Comparison of ENCODE assay signal across 9 cellular contexts in genomic region chrX:70434914-70435586, GRCh38. TPM values are rescaled to one million over a fixed set of nuclear protein-coding genes. Genes with fewer than 3 reads are reported as not detected.
DNase-seq lines count a peak whose midpoint lies in the region; ATAC-seq and TF ChIP-seq lines count a peak whose summit lies in the region.
"Had no signal": no experiment of that assay in that cellular context is flagged by ENCODE, and none has a peak within 500 bp of the region (broad histone marks: within the 10 kb centered on the region; RNA-seq: fewer than 3 reads in every experiment).

No MANE protein-coding gene starts in this region.

- H3K36me3 ChIP-seq in BLaER1 (no peaks in the 10 kb centered on the region), HUES64 (ENCODE audit: insufficient read depth, low read length) (peaks cover 9% of the 10 kb centered on the region; the same call in 1 of the 2 replicates), breast epithelium (no peaks in the 10 kb centered on the region), mesendoderm (ENCODE audit: control insufficient read depth, insufficient read depth, low read length) (no peaks in the 10 kb centered on the region)

- H3K9ac ChIP-seq in BLaER1: peak overlapping the region; percentile 73
- peak overlapping the region; percentile 36 for H3K9ac ChIP-seq in HUES64 (ENCODE audit: low read depth, low read length)
- H3K9ac ChIP-seq in mesendoderm (ENCODE audit: low read length): peak overlapping the region; percentile 41

- no peak for ATAC-seq in left colon

- H3K23ac ChIP-seq in mesendoderm (ENCODE audit: low read length): no peak overlapping the region

- H3K27ac ChIP-seq in BLaER1: peak overlapping the region; percentile 46; the same call in 1 of the 2 replicates
- H3K27ac ChIP-seq in HUES64 (ENCODE audit: low read depth, low read length): no peak overlapping the region
- peak overlapping the region; percentile 1 to 43 for H3K27ac ChIP-seq in breast epithelium
- H3K27ac ChIP-seq in mesendoderm (ENCODE audit: low read depth, low read length): no peak overlapping the region

- H3K79me2 ChIP-seq in mesendoderm (ENCODE audit: control insufficient read depth, insufficient read depth, low read length): no peaks in the 10 kb centered on the region

- no peak overlapping the region for H2BK15ac ChIP-seq in mesendoderm (replicated peaks; ENCODE audit: low read depth)

- intact Hi-C loops in breast epithelium (cut with DNase I; ENCODE audit: low total_unique reads): no loop called here
- intact Hi-C loops in left colon (cut with DNase I, micrococcal nuclease): no loop called here

- peaks cover 73% of the 10 kb centered on the region for H3K27me3 ChIP-seq in BLaER1
- no peaks in the 10 kb centered on the region for H3K27me3 ChIP-seq in HUES64 (ENCODE audit: insufficient read depth, low read length)
- peaks cover 0 to 55% of the 10 kb centered on the region in 2 donors for H3K27me3 ChIP-seq in breast epithelium
- H3K27me3 ChIP-seq in mesendoderm (ENCODE audit: insufficient read depth, low read length, poor library complexity): no peaks in the 10 kb centered on the region

- no peaks in the 10 kb centered on the region for H4K20me1 ChIP-seq in BLaER1

- no peak for TF ChIP-seq POLR2A in breast epithelium (IDR thresholded peaks at IDR 0.05)

- no peak overlapping the region for H2BK5ac ChIP-seq in mesendoderm (ENCODE audit: low read length)

- H3K4me1 ChIP-seq in BLaER1 (peaks cover 33% of the 10 kb centered on the region), HUES64 (ENCODE audit: insufficient read depth, low read length) (no peaks in the 10 kb centered on the region; the same call in 1 of the 2 replicates), breast epithelium (no peaks in the 10 kb centered on the region), mesendoderm (ENCODE audit: control insufficient read depth, low read depth, low read length) (no peaks in the 10 kb centered on the region)

- DNase-seq in breast epithelium (ENCODE audit: low spot score in 2 of 2): no peak
- DNase-seq in mesendoderm: peak; percentile 10
- DNase-seq in NCI-H187 treated with DMSO at 0.1 percent for 48 hours (lab: John Stamatoyannopoulos, UW): no peak
- no peak for DNase-seq in NK-92 (lab: John Stamatoyannopoulos, UW; ENCODE audit: unreplicated experiment)
- DNase-seq in left colon: no peak
- DNase-seq in cortex of kidney (lab: John Stamatoyannopoulos, UW): no peak

- 25% methylated on average over 17 of the region's 17 CpGs for WGBS in HUES64
- WGBS in mesendoderm (ENCODE audit: extremely low coverage, insufficient coverage, low lambda C conversion rate): no CpG with 5 or more reads among the region's 17 CpGs

- no peak overlapping the region for H3K4ac ChIP-seq in mesendoderm (ENCODE audit: low read depth, low read length)

- H3K4me3 ChIP-seq in BLaER1 (peak overlapping the region; percentile 70), HUES64 (ENCODE audit: low read length) (peak overlapping the region; percentile 78), breast epithelium (peak overlapping the region; percentile 51 to 70 (median 60)), mesendoderm (ENCODE audit: low read length) (peak overlapping the region; percentile 50)

- H3K9me3 ChIP-seq in BLaER1: no peaks in the 10 kb centered on the region
- H3K9me3 ChIP-seq in HUES64 (ENCODE audit: insufficient read depth, low read depth, low read length): no peaks in the 10 kb centered on the region
- no peaks in the 10 kb centered on the region for H3K9me3 ChIP-seq in breast epithelium

- H3K56ac ChIP-seq in mesendoderm (ENCODE audit: low read length): peak overlapping the region; percentile 78

- no peak overlapping the region for H2AK5ac ChIP-seq in mesendoderm (ENCODE audit: low read length)

- H4K5ac ChIP-seq in mesendoderm (ENCODE audit: low read length): no peak overlapping the region

- TF ChIP-seq CTCF in breast epithelium (IDR thresholded peaks at IDR 0.05): no peak

- no peaks in the 10 kb centered on the region for H3K79me1 ChIP-seq in mesendoderm (ENCODE audit: low read length)

- no peak overlapping the region for H4K8ac ChIP-seq in mesendoderm (ENCODE audit: low read depth, low read length)

- H3K18ac ChIP-seq in mesendoderm (ENCODE audit: low read length): no peak overlapping the region

- H3K4me2 ChIP-seq in BLaER1 (peak overlapping the region; percentile 78), mesendoderm (ENCODE audit: low read length) (peak overlapping the region; percentile 52)

- no peak overlapping the region for H2BK120ac ChIP-seq in mesendoderm (ENCODE audit: low read depth, low read length)

RNA-seq across cellular contexts. Expression of gene DLG3, which starts 9.6 kb away (rescaled TPM):
- 26.2 TPM for polyA plus RNA-seq in HUES64 (2013, experiment 1 of 2)
- polyA plus RNA-seq in HUES64 (2013, experiment 2 of 2): 28.5 TPM
- total RNA-seq in breast epithelium (10 to 100 TPM in 2 of 3 donors, 1 to 10 TPM in 1; 3.7 to 30.3 (median 21.0) TPM), left colon (10 to 100 TPM; 69.6 to 88.9 TPM)
- polyA plus RNA-seq in mesendoderm (2013, experiment 1 of 2): 28.6 TPM
- polyA plus RNA-seq in mesendoderm (2013, experiment 2 of 2): 31.9 TPM

RNA-seq across cellular contexts. Expression of gene GDPD2, which starts 11.9 kb away (rescaled TPM):
- 19.9 TPM for polyA plus RNA-seq in HUES64 (2013, experiment 1 of 2)
- polyA plus RNA-seq in HUES64 (2013, experiment 2 of 2): 14.1 TPM
- total RNA-seq in breast epithelium (under 1 TPM in 1 of 3 donors, not detected in 2; 0.15 TPM), left colon (10 to 100 TPM; 23.3 to 23.5 TPM)
- 1.9 TPM for polyA plus RNA-seq in mesendoderm (2013, experiment 1 of 2)
- 2.2 TPM for polyA plus RNA-seq in mesendoderm (2013, experiment 2 of 2)
- total RNA-seq: lung microvascular endothelial cell had no signal

Comparison
In these comparisons a context has a peak if more than half of its experiments do, and no peak if none do; other contexts are left out.
1. H3K27ac ChIP-seq: peak in BLaER1 (single experiment) and breast epithelium (2 of 2); none in HUES64 (single experiment) and mesendoderm (single experiment).
2. RNA of gene GDPD2, which starts 11.9 kb away (total RNA-seq): 23.3 to 23.5 TPM in left colon; 0.15 TPM in breast epithelium; every median in the first group is over 10 times any median in the second.
3. Peak in every context shown above with its lines, with median percentiles within 50 percentile points of each other: H3K4me3 ChIP-seq and H3K9ac ChIP-seq.